ENCODE assay signal across 8 cellular contexts in the genomic region with DNA sequence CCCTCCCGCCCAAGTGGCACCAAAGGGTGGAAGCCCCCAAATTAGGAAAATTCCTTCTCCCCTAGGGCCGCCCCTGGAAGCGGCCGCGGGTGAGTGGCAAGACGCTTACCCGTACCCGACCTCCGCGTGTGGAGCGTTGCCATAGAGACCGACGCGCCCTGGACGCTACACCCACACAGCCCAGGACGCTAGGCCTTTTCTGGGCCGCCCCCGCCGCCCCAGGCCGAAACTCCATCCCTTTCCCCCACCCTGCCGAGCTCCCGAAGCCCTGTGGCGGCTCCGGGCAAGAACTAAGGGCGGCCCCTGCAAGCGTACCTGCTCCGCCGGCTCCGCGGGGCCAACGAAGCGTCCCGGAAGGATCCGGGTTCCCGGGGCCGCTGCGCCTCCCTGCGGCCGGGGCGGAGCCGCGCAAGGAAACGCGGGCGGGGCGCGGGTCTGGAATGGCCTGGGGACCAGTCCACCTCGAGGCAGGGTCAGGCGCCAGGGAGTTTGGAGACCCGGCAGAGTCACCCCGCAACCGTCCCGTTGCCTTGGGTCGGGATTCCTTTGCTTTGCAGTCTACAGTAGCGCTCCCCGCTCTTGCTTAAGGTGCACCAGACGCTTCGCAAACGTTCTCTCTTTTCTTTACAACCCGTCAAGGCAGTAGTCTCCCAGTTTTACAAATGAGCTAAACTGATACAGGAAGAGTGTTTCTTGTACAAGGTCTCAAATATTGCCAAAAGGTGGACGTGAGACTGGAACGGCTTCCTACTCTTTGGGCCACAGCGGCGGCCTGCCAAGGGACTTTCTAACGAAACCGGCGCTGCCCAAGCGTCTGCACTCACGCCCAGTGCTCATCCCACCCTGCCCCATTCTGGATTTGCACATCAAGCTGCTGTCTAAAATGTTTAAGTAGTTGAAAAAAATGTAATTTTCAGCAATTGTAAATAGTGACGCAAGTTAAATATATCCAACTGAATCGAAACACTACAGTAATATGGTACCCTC. TPM values are rescaled to one million over a fixed set of nuclear protein-coding genes. Genes with fewer than 3 reads are reported as not detected.
A peak's percentile ranks its signal among the peaks of the same experiment; 100 is the strongest.
DNase-seq lines count a peak whose midpoint lies in the region; ATAC-seq, FAIRE-seq and TF ChIP-seq lines count a peak whose summit lies in the region.

A gene with protein sequence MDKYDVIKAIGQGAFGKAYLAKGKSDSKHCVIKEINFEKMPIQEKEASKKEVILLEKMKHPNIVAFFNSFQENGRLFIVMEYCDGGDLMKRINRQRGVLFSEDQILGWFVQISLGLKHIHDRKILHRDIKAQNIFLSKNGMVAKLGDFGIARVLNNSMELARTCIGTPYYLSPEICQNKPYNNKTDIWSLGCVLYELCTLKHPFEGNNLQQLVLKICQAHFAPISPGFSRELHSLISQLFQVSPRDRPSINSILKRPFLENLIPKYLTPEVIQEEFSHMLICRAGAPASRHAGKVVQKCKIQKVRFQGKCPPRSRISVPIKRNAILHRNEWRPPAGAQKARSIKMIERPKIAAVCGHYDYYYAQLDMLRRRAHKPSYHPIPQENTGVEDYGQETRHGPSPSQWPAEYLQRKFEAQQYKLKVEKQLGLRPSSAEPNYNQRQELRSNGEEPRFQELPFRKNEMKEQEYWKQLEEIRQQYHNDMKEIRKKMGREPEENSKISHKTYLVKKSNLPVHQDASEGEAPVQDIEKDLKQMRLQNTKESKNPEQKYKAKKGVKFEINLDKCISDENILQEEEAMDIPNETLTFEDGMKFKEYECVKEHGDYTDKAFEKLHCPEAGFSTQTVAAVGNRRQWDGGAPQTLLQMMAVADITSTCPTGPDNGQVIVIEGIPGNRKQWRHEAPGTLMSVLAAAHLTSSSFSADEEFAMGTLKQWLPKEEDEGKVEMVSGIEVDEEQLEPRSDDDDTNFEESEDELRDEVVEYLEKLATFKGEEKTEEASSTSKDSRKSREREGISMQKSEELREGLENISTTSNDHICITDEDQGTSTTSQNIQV (minus strand): TSS at position 360 of the 987 bp plus-strand sequence. CDS start 1,591 bp downstream, outside the sequence.

- peak within 1 kb of the TSS; percentile 65 for H3K27ac Mint-ChIP-seq in dendritic cell treated with granulocyte-macrophage colony-stimulating factor and Interleukin-4, amounts not matched to agents 40 ng/mL and 50 ng/mL, for 4 days

- peaks cover 9 to 30% of the 10 kb centered on the region in 2 experiments for H3K36me3 ChIP-seq in HepG2 (replicated peaks in 1 of 2; ENCODE audit: control insufficient read depth in 1 of 2, insufficient read depth in 2 of 2, low read length in 2 of 2)

- no peaks in the 10 kb centered on the region for H3K79me2 ChIP-seq in HepG2 (ENCODE audit: insufficient read depth, low read length)

- intact Hi-C loops in dendritic cell treated with granulocyte-macrophage colony-stimulating factor and Interleukin-4, amounts not matched to agents 40 ng/mL and 50 ng/mL, for 4 days (cut with micrococcal nuclease) = loop anchor here (2.0 to 5.0 kb wide), 4 partner anchors 66 to 1002 kb away; a partner anchor contains a TSS
- intact Hi-C loops in HepG2 (cut with micrococcal nuclease; ENCODE audit: unreplicated experiment) = loop anchor here (1.0 to 5.0 kb wide), 3 partner anchors 72 to 284 kb away; a partner anchor contains a TSS

- FAIRE-seq in HepG2 (lab: Jason Lieb, UNC) = no peak

- peaks cover 48% of the 10 kb centered on the region for H3K36me3 Mint-ChIP-seq in dendritic cell treated with granulocyte-macrophage colony-stimulating factor and Interleukin-4, amounts not matched to agents 40 ng/mL and 50 ng/mL, for 4 days (ENCODE audit: low read depth)

- in situ Hi-C loops in HepG2 (cut with HindIII; ENCODE audit: extremely low pct_ligation_motif_present, low pct_unique_long_range_greater_than_20kb) = loop anchor here (5.0 to 10.0 kb wide), 4 partner anchors 57 to 314 kb away; a partner anchor contains a TSS

- H3K27me3 ChIP-seq in HepG2 (ENCODE audit: control insufficient read depth in 1 of 2, insufficient read depth in 2 of 2, low read length in 2 of 2) = no peaks in the 10 kb centered on the region

- no TSS peak for BruUV-seq in HepG2 (replicated peaks; lab: Mats Ljungman, UMichigan)

- peak within 1 kb of the TSS; percentile 93 for H3K4me3 Mint-ChIP-seq in dendritic cell treated with granulocyte-macrophage colony-stimulating factor and Interleukin-4, amounts not matched to agents 40 ng/mL and 50 ng/mL, for 4 days

- H3K27me3 Mint-ChIP-seq in dendritic cell treated with granulocyte-macrophage colony-stimulating factor and Interleukin-4, amounts not matched to agents 40 ng/mL and 50 ng/mL, for 4 days = peaks cover 5% of the 10 kb centered on the region

- TF ChIP-seq EP300 in HepG2 (IDR thresholded peaks at IDR 0.05; ENCODE audit: low read depth in 2 of 2, low read length in 2 of 2) = no peak
- TF ChIP-seq EP300 in HepG2 (CRISPR knock-in tag; IDR thresholded peaks at IDR 0.05; ENCODE audit: borderline replicate concordance) = no peak

- peak within 1 kb of the TSS; percentile 86 for H3K4me2 ChIP-seq in HepG2 (ENCODE audit: low read depth, low read length)

- no peaks in the 10 kb centered on the region for H3K9me3 ChIP-seq in HepG2 (ENCODE audit: low read length)

- no peak for TF ChIP-seq POLR2A in HepG2 (IDR thresholded peaks at IDR 0.05; ENCODE audit: insufficient read depth in 1 of 2, low read depth in 2 of 2, low read length in 2 of 2)

- no peaks in the 10 kb centered on the region for H3K9me3 Mint-ChIP-seq in dendritic cell treated with granulocyte-macrophage colony-stimulating factor and Interleukin-4, amounts not matched to agents 40 ng/mL and 50 ng/mL, for 4 days

- peak within 1 kb of the TSS; percentile 63 to 78 (median 76) for H3K4me3 ChIP-seq in HepG2 (replicated peaks in 1 of 3; ENCODE audit: insufficient read depth in 1 of 3, low read depth in 2 of 3, low read length in 3 of 3)

- peak; percentile 96 for TF ChIP-seq RAD21 in HepG2 (CRISPR knock-in tag; IDR thresholded peaks at IDR 0.05)

- POLR2A ChIA-PET in HepG2 (lab: Yijun Ruan, JAX) = interaction anchor here (1.2 to 2.3 kb wide), 6 partner anchors 58 to 193 kb away, joined by 4 to 12 read pairs (median 6); a partner anchor contains a TSS

- H3K4me1 Mint-ChIP-seq in dendritic cell treated with granulocyte-macrophage colony-stimulating factor and Interleukin-4, amounts not matched to agents 40 ng/mL and 50 ng/mL, for 4 days (ENCODE audit: low read depth) = peaks cover 13% of the 10 kb centered on the region

- 39% methylated on average over 36 of the region's 71 CpGs for whole genome bisulfite sequencing in HepG2 (ENCODE audit: low lambda C conversion rate)

- H3K4me1 ChIP-seq in HepG2 (ENCODE audit: insufficient read depth, low read length) = peaks cover 14% of the 10 kb centered on the region

- no peak within 1 kb of the TSS for H3K27ac ChIP-seq in HepG2 (ENCODE audit: extremely low read length, insufficient read depth, low read length)

- CTCF ChIA-PET in HepG2 (lab: Yijun Ruan, JAX; ENCODE audit: low intra/inter-chr PET ratio, low total read pairs) = interaction anchor here (0.6 to 3.4 kb wide), 14 partner anchors 53 to 314 kb away, joined by 3 to 28 read pairs (median 6); a partner anchor contains a TSS

- peak within 1 kb of the TSS; percentile 37; the same call in 1 of the 2 replicates for H3K9ac ChIP-seq in HepG2 (ENCODE audit: insufficient read depth, low read depth, low read length)

- TF ChIP-seq CTCF in HepG2 (CRISPR knock-in tag; IDR thresholded peaks at IDR 0.05) = peak; percentile 96

- no peaks in the 10 kb centered on the region for H4K20me1 ChIP-seq in HepG2 (ENCODE audit: insufficient read depth, low read length)

- DNase-seq in NCI-H524 (lab: John Stamatoyannopoulos, UW) (peak; percentile 32 to 65), NCI-H524 treated with DMSO at 0.1 percent for 48 hours (lab: John Stamatoyannopoulos, UW) (no peak), NCI-H1930 (lab: John Stamatoyannopoulos, UW) (peak; percentile 53 to 79), HepG2 (ENCODE audit: low spot score) (peak; percentile 49)
- peak; percentile 70 for DNase-seq in activated CD4-positive, alpha-beta T cell treated with anti-CD3 and anti-CD28 coated beads for 48 hours
- peak; percentile 9 for DNase-seq in stimulated activated CD4-positive, alpha-beta T cell treated with anti-CD3 and anti-CD28 coated beads, Interleukin-2, amount 100 ng/mL, for 4 hours (ENCODE audit: low read depth)

- ATAC-seq in HG02759 (IDR thresholded peaks at IDR 0.05; ENCODE audit: unreplicated experiment) = peak; percentile 83
- ATAC-seq in HepG2 = peak; percentile 93

- H2AFZ ChIP-seq in HepG2 (ENCODE audit: low read length) = peak within 1 kb of the TSS; percentile 18

TF ChIP-seq in HepG2, 621 proteins besides CTCF, POLR2A, EP300 and RAD21 (continues in another document):
- TF ChIP-seq SAP130 (CRISPR knock-in tag; IDR thresholded peaks at IDR 0.05; ENCODE audit: low read depth) = peak; percentile 93

RNA-seq across cellular contexts. Expression of the gene that starts here (rescaled TPM):
- 0.21 and 0.22 TPM in 2 replicates for total RNA-seq in HepG2 (2016; rRNA removed; fragmentation: Illumina TruSeq; extraction: Trizol)
- 0.18 TPM in 1 of 2 replicates, not detected in the other for total RNA-seq in HepG2 (2016; cell fraction: cytosol; rRNA removed; fragmentation: Illumina TruSeq; extraction: Trizol; ENCODE audit: low read depth)
- 0.19 and 0.21 TPM in 2 replicates for total RNA-seq in HepG2 (2016; cell fraction: insoluble cytoplasmic fraction; rRNA removed; fragmentation: Illumina TruSeq; extraction: Trizol)
- 0.07 and 0.12 TPM in 2 replicates for total RNA-seq in HepG2 (2016; cell fraction: membrane; rRNA removed; fragmentation: Illumina TruSeq; extraction: Trizol)
- 0.16 and 0.28 TPM in 2 replicates for total RNA-seq in HepG2 (2016; cell fraction: nucleus; rRNA removed; fragmentation: Illumina TruSeq; extraction: Trizol)
- 0.09 and 0.12 TPM in 2 replicates for polyA plus RNA-seq in HepG2 (2011; rRNA removed)
- 0.01 and 0.05 TPM in 2 replicates for polyA plus RNA-seq in HepG2 (2011; cell fraction: cytosol; rRNA removed)
- 0.19 TPM in 2 replicates for polyA plus RNA-seq in HepG2 (2011; cell fraction: nucleus; rRNA removed)
- 0.24 and 0.25 TPM in 2 replicates for polyA plus RNA-seq in HepG2 (2012)
- not detected in 2 replicates for polyA plus RNA-seq in HepG2 (2016; cell fraction: cytosol; fragmentation: Illumina TruSeq; extraction: Trizol; ENCODE audit: low read depth)
- polyA plus RNA-seq in HepG2 (2016; cell fraction: insoluble cytoplasmic fraction; fragmentation: Illumina TruSeq; extraction: Trizol; ENCODE audit: low read depth) = 0.09 and 0.19 TPM in 2 replicates
- 0.07 TPM in 1 of 2 replicates, not detected in the other for polyA plus RNA-seq in HepG2 (2016; cell fraction: membrane; fragmentation: Illumina TruSeq; extraction: Trizol; ENCODE audit: low read depth)
- polyA plus RNA-seq in HepG2 (2016; cell fraction: nucleus; fragmentation: Illumina TruSeq; extraction: Trizol; ENCODE audit: insufficient read depth, low read depth) = 0.37 and 0.72 TPM in 2 replicates
- 0.10 TPM in 1 of 2 replicates, not detected in the other for polyA minus RNA-seq in HepG2 (2011; rRNA and poly(A)+ RNA removed; ENCODE audit: low replicate concordance)
- polyA minus RNA-seq in HepG2 (2011; cell fraction: cytosol; rRNA and poly(A)+ RNA removed) = not detected in 2 replicates
- polyA minus RNA-seq in HepG2 (2011; cell fraction: nucleus; rRNA and poly(A)+ RNA removed) = 0.26 and 0.37 TPM in 2 replicates

Comparison
In these comparisons a context has a peak if more than half of its experiments do, and no peak if none do; other contexts are left out.
1. Peak in DNase-seq, ATAC-seq, H3K4me3 ChIP-seq, H3K9ac ChIP-seq and H3K4me2 ChIP-seq in HepG2; RNA of the gene not detected or under 1 TPM.